ENCODE assay signal across 1 cellular context in genomic region chrX:154019633-154020499, GRCh38.
TF ChIP-seq lines count a peak whose summit lies in the region.

Gene IRAK1 (minus strand): TSS chrX:154019902. CDS start chrX:154019812, 90 bp downstream.

TF ChIP-seq in GM12878, 131 proteins besides CTCF, POLR2A, EP300 and RAD21 (continued from another document):
- TF ChIP-seq IRF5 (IDR thresholded peaks at IDR 0.05; ENCODE audit: borderline replicate concordance) (no peak), SMAD5 (IDR thresholded peaks at IDR 0.05; ENCODE audit: low read depth) (no peak), ZBED1 (IDR thresholded peaks at IDR 0.05; ENCODE audit: borderline replicate concordance) (no peak), RAD51 (IDR thresholded peaks at IDR 0.05) (no peak), FOXK2 (IDR thresholded peaks at IDR 0.05) (no peak), ZNF384 (IDR thresholded peaks at IDR 0.05; ENCODE audit: borderline replicate concordance, low read depth, low read length) (no peak)
TF ChIP-seq in GM12878: peak in this region for 11.
